Comparison of ENCODE assay signal across 8 cellular contexts in the genomic region with DNA sequence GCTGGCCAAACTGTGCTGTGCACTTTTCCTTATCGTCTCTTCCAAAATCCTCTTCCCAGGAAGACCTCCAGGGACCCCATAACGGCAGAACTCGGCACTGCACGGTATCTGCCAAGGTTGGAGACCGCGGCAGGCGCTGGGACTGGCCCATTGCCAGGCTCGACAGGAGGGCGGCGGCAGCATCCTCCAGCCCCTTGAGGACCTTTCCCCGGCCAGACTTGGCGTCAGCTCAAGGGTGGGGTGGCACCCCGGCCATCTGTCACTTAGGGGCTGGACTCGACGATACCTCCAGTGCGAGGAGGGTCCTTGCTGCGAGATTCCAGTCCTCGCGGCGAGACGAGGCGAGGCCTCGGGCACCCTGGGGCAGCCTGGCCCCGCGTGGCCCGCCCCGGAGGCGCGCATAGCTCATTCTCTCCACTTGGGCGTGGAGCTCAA. TPM values are rescaled to one million over a fixed set of nuclear protein-coding genes. Genes with fewer than 3 reads are reported as not detected.
DNase-seq lines count a peak whose midpoint lies in the region; ATAC-seq and TF ChIP-seq lines count a peak whose summit lies in the region.

No MANE protein-coding gene starts in this region.

- H3K4me3 Mint-ChIP-seq in Calu3 (ENCODE audit: low read depth, unreplicated experiment), result peak overlapping the region; percentile 96

- peaks cover 14% of the 10 kb centered on the region for H3K79me1 ChIP-seq in trophoblast cell (ENCODE audit: low read length)

- H3K18ac ChIP-seq in trophoblast cell (ENCODE audit: low read length), result peak overlapping the region; percentile 83

- peak overlapping the region; percentile 94 for H2AFZ ChIP-seq in trophoblast cell (ENCODE audit: insufficient read depth, low read length, poor library complexity)

- H3K36me3 ChIP-seq in trophoblast cell (ENCODE audit: control insufficient read depth in 1 of 2, insufficient read depth in 2 of 2, low read length in 2 of 2), result peaks cover 6 to 15% of the 10 kb centered on the region in 2 experiments
- H3K36me3 ChIP-seq in uterus, result no peaks in the 10 kb centered on the region

- no peaks in the 10 kb centered on the region for H3K27me3 Mint-ChIP-seq in Calu3 (ENCODE audit: unreplicated experiment)

- H3K9ac ChIP-seq in trophoblast cell (ENCODE audit: low read length), result peak overlapping the region; percentile 85

- no peak for TF ChIP-seq POLR2A in uterus (IDR thresholded peaks at IDR 0.05)

- peak overlapping the region; percentile 17 for H2AK5ac ChIP-seq in trophoblast cell (ENCODE audit: low read length)

- no TSS peak for BruUV-seq in Calu3 (replicated peaks; lab: Mats Ljungman, UMichigan)

- intact Hi-C loops in Calu3 (cut with micrococcal nuclease; ENCODE audit: unreplicated experiment) (no loop called here), uterus (cut with DNase I; ENCODE audit: low total_unique reads) (no loop called here)

- H3K36me3 Mint-ChIP-seq in Calu3 (ENCODE audit: insufficient read depth, unreplicated experiment), result peaks cover 67% of the 10 kb centered on the region

- WGBS in trophoblast cell (ENCODE audit: extremely low coverage, insufficient coverage, insufficient read length), result no CpG with 5 or more reads among the region's 30 CpGs

- peaks cover 51% of the 10 kb centered on the region for H3K4me1 Mint-ChIP-seq in Calu3 (ENCODE audit: low read depth, unreplicated experiment)

- H2BK12ac ChIP-seq in trophoblast cell (ENCODE audit: low read length), result no peak overlapping the region

- peak; percentile 3 for ATAC-seq in HG02571 (IDR thresholded peaks at IDR 0.05; ENCODE audit: unreplicated experiment)

- peak overlapping the region; percentile 99 for H2BK5ac ChIP-seq in trophoblast cell (ENCODE audit: low read depth, low read length, poor library complexity)

- H2BK120ac ChIP-seq in trophoblast cell (ENCODE audit: insufficient read depth, low read length, poor library complexity), result peak overlapping the region; percentile 98

- TF ChIP-seq CTCF in Calu3 (IDR thresholded peaks at IDR 0.05; ENCODE audit: unreplicated experiment) (no peak), uterus (IDR thresholded peaks at IDR 0.05) (no peak)

- DNase-seq in Calu3 (peak; percentile 62), NCI-H82 treated with DMSO at 0.1 percent for 48 hours (lab: John Stamatoyannopoulos, UW; ENCODE audit: unreplicated experiment) (peak; percentile 39), glomerular visceral epithelial cell (ENCODE audit: extremely low spot score) (peak; percentile 59), trophoblast cell (no peak), uterus (peak; percentile 52 to 61), SKM-1 (lab: John Stamatoyannopoulos, UW; ENCODE audit: unreplicated experiment) (no peak)
- DNase-seq in activated effector memory CD4-positive, alpha-beta T cell treated with anti-CD3 and anti-CD28 coated beads, Interleukin-2, amount 50 U/mL, for 16 hours, result peak; percentile 82

- H3K4me3 ChIP-seq in trophoblast cell (ENCODE audit: low read depth, low read length), result peak overlapping the region; percentile 86
- peak overlapping the region; percentile 73 to 74 for H3K4me3 ChIP-seq in uterus

- peak overlapping the region; percentile 85 for H3K4me2 ChIP-seq in trophoblast cell (ENCODE audit: low read length)

- peak overlapping the region; percentile 81 for H3K27ac Mint-ChIP-seq in Calu3 (ENCODE audit: unreplicated experiment)

- peak overlapping the region; percentile 91 for H4K8ac ChIP-seq in trophoblast cell (ENCODE audit: low read depth, low read length)

- H3K23ac ChIP-seq in trophoblast cell (ENCODE audit: low read length), result no peak overlapping the region

- H3K27ac ChIP-seq in trophoblast cell (ENCODE audit: low read depth, low read length), result peak overlapping the region; percentile 75
- H3K27ac ChIP-seq in uterus, result peak overlapping the region; percentile 64 to 79

- peaks cover 22 to 36% of the 10 kb centered on the region in 2 experiments for H3K4me1 ChIP-seq in trophoblast cell (ENCODE audit: control insufficient read depth in 1 of 2, insufficient read depth in 2 of 2, low read length in 2 of 2)
- H3K4me1 ChIP-seq in uterus, result peaks cover 0 to 11% of the 10 kb centered on the region in 2 donors

- H3K9me3 Mint-ChIP-seq in Calu3 (ENCODE audit: low read depth, unreplicated experiment), result no peaks in the 10 kb centered on the region

- peaks cover 32% of the 10 kb centered on the region for H3K79me2 ChIP-seq in trophoblast cell (ENCODE audit: control insufficient read depth, insufficient read depth, low read length, poor library complexity)

- H3K9me3 ChIP-seq in trophoblast cell (ENCODE audit: insufficient read depth, low read depth, low read length) (no peaks in the 10 kb centered on the region), uterus (no peaks in the 10 kb centered on the region)

- H3K27me3 ChIP-seq in trophoblast cell (ENCODE audit: insufficient read depth, low read length) (no peaks in the 10 kb centered on the region), uterus (no peaks in the 10 kb centered on the region)

- peak overlapping the region; percentile 97 for H3K14ac ChIP-seq in trophoblast cell (ENCODE audit: low read length)

- H4K91ac ChIP-seq in trophoblast cell (ENCODE audit: low read depth, low read length), result peak overlapping the region; percentile 94

- CTCF ChIA-PET in Calu3 (lab: Charles Lee), result interaction anchor here (0.6 to 2.5 kb wide), 7 partner anchors 10 to 132 kb away, joined by 3 to 15 read pairs (median 4); a partner anchor contains a TSS

- H3K4ac ChIP-seq in trophoblast cell (ENCODE audit: low read depth, low read length), result peak overlapping the region; percentile 95

- H4K12ac ChIP-seq in trophoblast cell (ENCODE audit: low read depth, low read length), result peak overlapping the region; percentile 96

RNA-seq across cellular contexts. Expression of a gene that starts 0.8 kb away (rescaled TPM):
- total RNA-seq in Calu3 (2022), result 258 and 265 TPM in 2 replicates
- polyA plus RNA-seq in trophoblast cell (2013), result 147 TPM in 2 replicates
- total RNA-seq in uterus, result 100 to 1,000 TPM in 1 of 4 donors, 10 to 100 TPM in 3; 30.0 to 108 (median 67.3) TPM

RNA-seq across cellular contexts. Expression of a gene that starts 12.4 kb away (rescaled TPM):
- total RNA-seq in Calu3 (2022), result 0.73 and 2.7 TPM in 2 replicates
- 0.74 and 0.75 TPM in 2 replicates for polyA plus RNA-seq in trophoblast cell (2013)
- total RNA-seq in uterus, result 1 to 10 TPM in 3 of 4 donors, not detected in 1; 1.8 to 3.2 (median 3.2) TPM

RNA-seq across cellular contexts. Expression of a gene that starts 48.6 kb away (rescaled TPM):
- total RNA-seq in Calu3 (2022) (144 and 156 TPM in 2 replicates), uterus (10 to 100 TPM; 10.2 to 74.7 (median 40.2) TPM)
- 28.0 and 28.5 TPM in 2 replicates for polyA plus RNA-seq in trophoblast cell (2013)

RNA-seq across cellular contexts. Expression of a gene that starts 52.8 kb away (rescaled TPM):
- 25.3 and 25.6 TPM in 2 replicates for total RNA-seq in Calu3 (2022)
- 5.1 and 5.2 TPM in 2 replicates for polyA plus RNA-seq in trophoblast cell (2013)
- 10 to 100 TPM; 19.7 to 73.3 (median 38.5) TPM for total RNA-seq in uterus

Comparison
In these comparisons a context has a peak if more than half of its experiments do, and no peak if none do; other contexts are left out.
1. DNase-seq: peak in Calu3 (single experiment), NCI-H82 treated with DMSO at 0.1 percent for 48 hours (single experiment), activated effector memory CD4-positive, alpha-beta T cell treated with anti-CD3 and anti-CD28 coated beads, Interleukin-2, amount 50 U/mL, for 16 hours (single experiment), glomerular visceral epithelial cell (single experiment) and uterus (2 of 2); none in trophoblast cell (0 of 2) and SKM-1 (single experiment).